2 cellular contexts compared by ENCODE assay signal in the genomic region with DNA sequence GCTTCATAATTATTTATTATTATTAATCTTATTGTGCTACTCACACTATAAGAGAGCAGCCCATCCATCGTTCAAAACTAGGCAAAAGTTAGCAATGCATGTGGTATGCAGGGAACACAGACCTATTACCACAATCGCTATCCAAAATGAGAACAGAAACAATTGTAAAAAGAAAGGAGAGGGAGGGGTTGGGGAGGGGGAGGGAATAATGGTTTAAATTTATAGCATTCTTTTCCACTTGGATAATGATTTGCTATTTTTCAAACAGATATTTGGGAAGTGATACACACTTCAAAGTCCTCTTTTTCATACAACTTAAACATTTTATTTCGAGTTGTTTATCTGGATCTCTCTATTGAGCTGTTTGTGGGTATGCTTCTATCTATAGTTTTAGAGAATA.
TF ChIP-seq lines count a peak whose summit lies in the region.

No MANE protein-coding gene starts in this region.

TF ChIP-seq in SK-N-SH treated with all-trans-retinoic acid at 6 μM for 48 hours, 23 proteins besides CTCF, POLR2A, EP300 and RAD21 (continued from another document):
- TF ChIP-seq, protein P1, sequence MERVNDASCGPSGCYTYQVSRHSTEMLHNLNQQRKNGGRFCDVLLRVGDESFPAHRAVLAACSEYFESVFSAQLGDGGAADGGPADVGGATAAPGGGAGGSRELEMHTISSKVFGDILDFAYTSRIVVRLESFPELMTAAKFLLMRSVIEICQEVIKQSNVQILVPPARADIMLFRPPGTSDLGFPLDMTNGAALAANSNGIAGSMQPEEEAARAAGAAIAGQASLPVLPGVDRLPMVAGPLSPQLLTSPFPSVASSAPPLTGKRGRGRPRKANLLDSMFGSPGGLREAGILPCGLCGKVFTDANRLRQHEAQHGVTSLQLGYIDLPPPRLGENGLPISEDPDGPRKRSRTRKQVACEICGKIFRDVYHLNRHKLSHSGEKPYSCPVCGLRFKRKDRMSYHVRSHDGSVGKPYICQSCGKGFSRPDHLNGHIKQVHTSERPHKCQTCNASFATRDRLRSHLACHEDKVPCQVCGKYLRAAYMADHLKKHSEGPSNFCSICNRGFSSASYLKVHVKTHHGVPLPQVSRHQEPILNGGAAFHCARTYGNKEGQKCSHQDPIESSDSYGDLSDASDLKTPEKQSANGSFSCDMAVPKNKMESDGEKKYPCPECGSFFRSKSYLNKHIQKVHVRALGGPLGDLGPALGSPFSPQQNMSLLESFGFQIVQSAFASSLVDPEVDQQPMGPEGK (CRISPR knock-in tag; IDR thresholded peaks at IDR 0.05; ENCODE audit: borderline replicate concordance), result no peak
- TF ChIP-seq ZNF8 (CRISPR knock-in tag; IDR thresholded peaks at IDR 0.05) (no peak), BACH2 (CRISPR knock-in tag; IDR thresholded peaks at IDR 0.05; ENCODE audit: borderline replicate concordance) (no peak), ZNF565 (CRISPR knock-in tag; conservative IDR thresholded peaks at IDR 0.05; ENCODE audit: low read depth) (no peak), CSDC2 (CRISPR knock-in tag; IDR thresholded peaks at IDR 0.05) (no peak), TOX (CRISPR knock-in tag; IDR thresholded peaks at IDR 0.05; ENCODE audit: borderline replicate concordance) (no peak), OSR1 (CRISPR knock-in tag; IDR thresholded peaks at IDR 0.05) (no peak), ARNTL (CRISPR knock-in tag; IDR thresholded peaks at IDR 0.05; ENCODE audit: borderline replicate concordance, low read depth) (no peak), ZNF70 (CRISPR knock-in tag; IDR thresholded peaks at IDR 0.05) (no peak), RARB (CRISPR knock-in tag; IDR thresholded peaks at IDR 0.05) (no peak), GLIS3 (CRISPR knock-in tag; IDR thresholded peaks at IDR 0.05) (no peak), TCF4 (CRISPR knock-in tag; IDR thresholded peaks at IDR 0.05; ENCODE audit: borderline replicate concordance) (no peak), ZFP3 (CRISPR knock-in tag; IDR thresholded peaks at IDR 0.05) (no peak)
- TF ChIP-seq, protein P2, sequence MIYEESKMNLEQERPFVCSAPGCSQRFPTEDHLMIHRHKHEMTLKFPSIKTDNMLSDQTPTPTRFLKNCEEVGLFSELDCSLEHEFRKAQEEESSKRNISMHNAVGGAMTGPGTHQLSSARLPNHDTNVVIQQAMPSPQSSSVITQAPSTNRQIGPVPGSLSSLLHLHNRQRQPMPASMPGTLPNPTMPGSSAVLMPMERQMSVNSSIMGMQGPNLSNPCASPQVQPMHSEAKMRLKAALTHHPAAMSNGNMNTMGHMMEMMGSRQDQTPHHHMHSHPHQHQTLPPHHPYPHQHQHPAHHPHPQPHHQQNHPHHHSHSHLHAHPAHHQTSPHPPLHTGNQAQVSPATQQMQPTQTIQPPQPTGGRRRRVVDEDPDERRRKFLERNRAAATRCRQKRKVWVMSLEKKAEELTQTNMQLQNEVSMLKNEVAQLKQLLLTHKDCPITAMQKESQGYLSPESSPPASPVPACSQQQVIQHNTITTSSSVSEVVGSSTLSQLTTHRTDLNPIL (CRISPR knock-in tag; IDR thresholded peaks at IDR 0.05; ENCODE audit: low read depth), result no peak

TF ChIP-seq in SK-N-SH, 30 proteins besides CTCF, POLR2A, EP300 and RAD21 (continued from another document):
- TF ChIP-seq, protein P3, sequence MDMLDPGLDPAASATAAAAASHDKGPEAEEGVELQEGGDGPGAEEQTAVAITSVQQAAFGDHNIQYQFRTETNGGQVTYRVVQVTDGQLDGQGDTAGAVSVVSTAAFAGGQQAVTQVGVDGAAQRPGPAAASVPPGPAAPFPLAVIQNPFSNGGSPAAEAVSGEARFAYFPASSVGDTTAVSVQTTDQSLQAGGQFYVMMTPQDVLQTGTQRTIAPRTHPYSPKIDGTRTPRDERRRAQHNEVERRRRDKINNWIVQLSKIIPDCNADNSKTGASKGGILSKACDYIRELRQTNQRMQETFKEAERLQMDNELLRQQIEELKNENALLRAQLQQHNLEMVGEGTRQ (IDR thresholded peaks at IDR 0.05; ENCODE audit: borderline replicate concordance, low read depth, low read length), result no peak
- TF ChIP-seq JUND (IDR thresholded peaks at IDR 0.05) (no peak), YY1 (IDR thresholded peaks at IDR 0.05; ENCODE audit: low read depth) (no peak), FOSL2 (IDR thresholded peaks at IDR 0.05; ENCODE audit: borderline replicate concordance, low read depth) (no peak), NRF1 (IDR thresholded peaks at IDR 0.05; ENCODE audit: low read depth, low read length) (no peak), GATA2 (CRISPR knock-in tag; IDR thresholded peaks at IDR 0.05) (no peak), MEF2A (IDR thresholded peaks at IDR 0.05; ENCODE audit: borderline replicate concordance, low read depth) (no peak)
- TF ChIP-seq, protein P4, sequence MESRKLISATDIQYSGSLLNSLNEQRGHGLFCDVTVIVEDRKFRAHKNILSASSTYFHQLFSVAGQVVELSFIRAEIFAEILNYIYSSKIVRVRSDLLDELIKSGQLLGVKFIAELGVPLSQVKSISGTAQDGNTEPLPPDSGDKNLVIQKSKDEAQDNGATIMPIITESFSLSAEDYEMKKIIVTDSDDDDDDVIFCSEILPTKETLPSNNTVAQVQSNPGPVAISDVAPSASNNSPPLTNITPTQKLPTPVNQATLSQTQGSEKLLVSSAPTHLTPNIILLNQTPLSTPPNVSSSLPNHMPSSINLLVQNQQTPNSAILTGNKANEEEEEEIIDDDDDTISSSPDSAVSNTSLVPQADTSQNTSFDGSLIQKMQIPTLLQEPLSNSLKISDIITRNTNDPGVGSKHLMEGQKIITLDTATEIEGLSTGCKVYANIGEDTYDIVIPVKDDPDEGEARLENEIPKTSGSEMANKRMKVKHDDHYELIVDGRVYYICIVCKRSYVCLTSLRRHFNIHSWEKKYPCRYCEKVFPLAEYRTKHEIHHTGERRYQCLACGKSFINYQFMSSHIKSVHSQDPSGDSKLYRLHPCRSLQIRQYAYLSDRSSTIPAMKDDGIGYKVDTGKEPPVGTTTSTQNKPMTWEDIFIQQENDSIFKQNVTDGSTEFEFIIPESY (IDR thresholded peaks at IDR 0.05; ENCODE audit: borderline replicate concordance, low read depth), result no peak
